Comparison of ENCODE assay signal across 34 cellular contexts in genomic region chr2:131006561-131006960, GRCh38.
"Had no signal": no experiment of that assay in that cellular context is flagged by ENCODE, and none has a peak within 500 bp of the region (broad histone marks: within the 10 kb centered on the region; RNA-seq: fewer than 3 reads in every experiment).

No MANE protein-coding gene starts in this region.

- H3K36me3 ChIP-seq: adrenal gland, brain microvascular endothelial cell, breast epithelium had no signal

- FAIRE-seq: astrocyte, TTC549 had no signal

- DNase-seq: activated B cell treated with CpG ODN at 0.5 μM for 24 hours; activated CD4-positive, alpha-beta memory T cell treated with anti-CD3 and anti-CD28 coated beads for 36 hours; activated CD4-positive, alpha-beta T cell treated with anti-CD3 and anti-CD28 coated beads for 48 hours; activated CD4-positive, CD25-positive, alpha-beta regulatory T cell treated with anti-CD3 and anti-CD28 coated beads, Interleukin-2, amount 50 U/mL, for 72 hours; activated CD8-positive, alpha-beta memory T cell treated with anti-CD3 and anti-CD28 coated beads, Interleukin-2, amount 50 U/mL, for 4 hours; activated CD8-positive, alpha-beta T cell treated with anti-CD3 and anti-CD28 coated beads for 36 hours; activated effector memory CD4-positive, alpha-beta T cell treated with anti-CD3 and anti-CD28 coated beads, Interleukin-2, amount 50 U/mL, for 16 hours; activated gamma-delta T cell treated with Interleukin-2 at 50 U/mL for 16 hours; activated naive CD4-positive, alpha-beta T cell; activated naive CD4-positive, alpha-beta T cell treated with anti-CD3 and anti-CD28 coated beads for 36 hours; activated naive CD4-positive, alpha-beta T cell treated with anti-CD3 and anti-CD28 coated beads, Interleukin-2, amount 50 U/mL, for 16 hours; activated naive CD8-positive, alpha-beta T cell treated with anti-CD3 and anti-CD28 coated beads for 36 hours; activated T-cell treated with anti-CD3 and anti-CD28 coated beads for 4 hours; activated T-cell treated with anti-CD3 and anti-CD28 coated beads, Interleukin-2, amount 50 U/mL, for 1 hour; activated T-cell treated with anti-CD3 and anti-CD28 coated beads, Interleukin-2, amount 50 U/mL, for 4 hours; activated T-cell treated with anti-CD3 and anti-CD28 coated beads, Interleukin-2, amount 50 U/mL, for 72 hours; adrenal gland; amniotic stem cell; aorta; body of pancreas; brain microvascular endothelial cell; central memory CD4-positive, alpha-beta T cell; T-helper 1 cell; T-helper 2 cell; T-helper 9 cell had no signal

- H3K4me1 ChIP-seq: adrenal gland, body of pancreas, breast epithelium had no signal

- H3K27ac ChIP-seq: adrenal gland, body of pancreas, brain microvascular endothelial cell, breast epithelium, VCaP had no signal

- H3K27me3 ChIP-seq: adrenal gland, body of pancreas, brain microvascular endothelial cell had no signal

- H3K4me3 ChIP-seq: adrenal gland, body of pancreas, breast epithelium had no signal

- H3K4me3 Mint-ChIP-seq: activated B cell treated with CpG ODN at 0.5 μM for 24 hours; activated CD4-positive, alpha-beta memory T cell treated with anti-CD3 and anti-CD28 coated beads for 36 hours; activated CD8-positive, alpha-beta T cell treated with anti-CD3 and anti-CD28 coated beads for 36 hours; activated naive CD4-positive, alpha-beta T cell treated with anti-CD3 and anti-CD28 coated beads for 36 hours; activated naive CD8-positive, alpha-beta T cell treated with anti-CD3 and anti-CD28 coated beads for 36 hours; activated T-cell treated with anti-CD3 and anti-CD28 coated beads, Interleukin-2, amount 50 U/mL, for 4 hours; activated T-cell treated with anti-CD3 and anti-CD28 coated beads, Interleukin-2, amount 50 U/mL, for 72 hours; activated T-helper 1 cell treated with anti-CD3 and anti-CD28 coated beads, Interleukin-12 subunit alpha, Interleukin-12 subunit beta, Interleukin-2, Interleukin-4 antibody, amounts not matched to agents 30 ng/mL and 10 ng/mL and 1 ng/mL, durations not matched to agents 14 hours and 24 hours and 36 hours; activated T-helper 17 cell treated with anti-CD3 and anti-CD28 coated beads, Interleukin-2, amount 50 U/mL, for 72 hours; T-helper 1 cell treated with Interleukin-12 subunit alpha and Interleukin-12 subunit beta and Interleukin-4 antibody, amounts not matched to agents 30 μg/mL and 1 μg/mL, for 36 hours; T-helper 2 cell treated with Interferon-gamma antibody and Interleukin-4, amounts not matched to agents 5 μg/mL and 100 μg/mL, for 36 hours had no signal

- H3K27ac Mint-ChIP-seq: activated B cell treated with CpG ODN at 0.5 μM for 24 hours; activated CD4-positive, alpha-beta memory T cell treated with anti-CD3 and anti-CD28 coated beads for 36 hours; activated CD8-positive, alpha-beta T cell treated with anti-CD3 and anti-CD28 coated beads for 36 hours; activated naive CD4-positive, alpha-beta T cell treated with anti-CD3 and anti-CD28 coated beads for 36 hours; activated naive CD4-positive, alpha-beta T cell treated with anti-CD3 and anti-CD28 coated beads, Interleukin-2, amount 50 U/mL, for 72 hours; activated naive CD8-positive, alpha-beta T cell treated with anti-CD3 and anti-CD28 coated beads for 36 hours; activated T-cell treated with anti-CD3 and anti-CD28 coated beads, Interleukin-2, amount 50 U/mL, for 72 hours; activated T-helper 1 cell treated with anti-CD3 and anti-CD28 coated beads, Interleukin-12 subunit alpha, Interleukin-12 subunit beta, Interleukin-2, Interleukin-4 antibody, amounts not matched to agents 30 ng/mL and 10 ng/mL and 1 ng/mL, durations not matched to agents 14 hours and 24 hours and 36 hours; activated T-helper 17 cell treated with anti-CD3 and anti-CD28 coated beads, Interleukin-2, amount 50 U/mL, for 72 hours; T-helper 1 cell treated with Interleukin-12 subunit alpha and Interleukin-12 subunit beta and Interleukin-4 antibody, amounts not matched to agents 30 μg/mL and 1 μg/mL, for 36 hours; T-helper 2 cell treated with Interferon-gamma antibody and Interleukin-4, amounts not matched to agents 5 μg/mL and 100 μg/mL, for 36 hours had no signal

- H3K27me3 Mint-ChIP-seq: activated naive CD8-positive, alpha-beta T cell treated with anti-CD3 and anti-CD28 coated beads for 36 hours had no signal

- H3K4me1 Mint-ChIP-seq: activated B cell treated with CpG ODN at 0.5 μM for 24 hours; activated T-helper 17 cell treated with anti-CD3 and anti-CD28 coated beads, Interleukin-2, amount 50 U/mL, for 72 hours had no signal

- ATAC-seq: activated CD8-positive, alpha-beta T cell treated with anti-CD3 and anti-CD28 coated beads for 36 hours; activated naive CD4-positive, alpha-beta T cell treated with anti-CD3 and anti-CD28 coated beads, Interleukin-2, amount 50 U/mL, for 72 hours; activated T-cell treated with anti-CD3 and anti-CD28 coated beads, Interleukin-2, amount 50 U/mL, for 4 hours; activated T-cell treated with anti-CD3 and anti-CD28 coated beads, Interleukin-2, amount 50 U/mL, for 72 hours; activated T-helper 17 cell treated with anti-CD3 and anti-CD28 coated beads, Interleukin-2, amount 50 U/mL, for 72 hours; body of pancreas had no signal

- H3K9me3 Mint-ChIP-seq: activated CD4-positive, alpha-beta memory T cell treated with anti-CD3 and anti-CD28 coated beads for 36 hours; activated T-cell treated with anti-CD3 and anti-CD28 coated beads, Interleukin-2, amount 50 U/mL, for 4 hours; activated T-cell treated with anti-CD3 and anti-CD28 coated beads, Interleukin-2, amount 50 U/mL, for 72 hours; activated T-helper 1 cell treated with anti-CD3 and anti-CD28 coated beads, Interleukin-12 subunit alpha, Interleukin-12 subunit beta, Interleukin-2, Interleukin-4 antibody, amounts not matched to agents 30 ng/mL and 10 ng/mL and 1 ng/mL, durations not matched to agents 14 hours and 24 hours and 36 hours; activated T-helper 17 cell treated with anti-CD3 and anti-CD28 coated beads, Interleukin-2, amount 50 U/mL, for 72 hours; T-helper 1 cell treated with Interleukin-12 subunit alpha and Interleukin-12 subunit beta and Interleukin-4 antibody, amounts not matched to agents 30 μg/mL and 1 μg/mL, for 36 hours; T-helper 2 cell treated with Interferon-gamma antibody and Interleukin-4, amounts not matched to agents 5 μg/mL and 100 μg/mL, for 36 hours had no signal

- H3K9me3 ChIP-seq: adrenal gland, body of pancreas, breast epithelium had no signal

- H3K36me3 Mint-ChIP-seq: activated CD4-positive, alpha-beta memory T cell treated with anti-CD3 and anti-CD28 coated beads for 36 hours; activated naive CD4-positive, alpha-beta T cell treated with anti-CD3 and anti-CD28 coated beads, Interleukin-2, amount 50 U/mL, for 72 hours had no signal
